In genomic region chr12:122669397-122670070, GRCh38 we compare ENCODE assay signal across 16 cellular contexts. TPM values are rescaled to one million over a fixed set of nuclear protein-coding genes. Genes with fewer than 3 reads are reported as not detected.
A peak's percentile ranks its signal among the peaks of the same experiment; 100 is the strongest.
DNase-seq lines count a peak whose midpoint lies in the region; ATAC-seq, FAIRE-seq and TF ChIP-seq lines count a peak whose summit lies in the region.
"Had no signal": no experiment of that assay in that cellular context is flagged by ENCODE, and none has a peak within 500 bp of the region (broad histone marks: within the 10 kb centered on the region; RNA-seq: fewer than 3 reads in every experiment).

No MANE protein-coding gene starts in this region.

- 0 out of 2 replicates have a peak overlapping the region, but pooled peaks have one; percentile 28 for H2AFZ ChIP-seq in GM23248
- no peak overlapping the region for H2AFZ ChIP-seq in GM23338

- no peaks in the 10 kb centered on the region for H4K20me1 ChIP-seq in GM23248 (ENCODE audit: insufficient read depth)
- H4K20me1 ChIP-seq in GM23338 (replicated peaks; ENCODE audit: insufficient read depth): no peaks in the 10 kb centered on the region; the same call in 1 of the 2 replicates

- H3K27me3 ChIP-seq in GM23248 (replicated peaks; ENCODE audit: insufficient read depth) (no peaks in the 10 kb centered on the region), RWPE2 (ENCODE audit: insufficient read depth, poor library complexity, severe bottlenecking) (no peaks in the 10 kb centered on the region), stomach (no peaks in the 10 kb centered on the region), small intestine (ENCODE audit: control insufficient read depth in 2 of 2, insufficient read depth in 2 of 2, low read length in 2 of 2) (peaks cover 0 to 2% of the 10 kb centered on the region in 2 donors), GM23338 (ENCODE audit: insufficient read depth) (no peaks in the 10 kb centered on the region)
- H3K27me3 ChIP-seq: right lobe of liver had no signal

- no peak for TF ChIP-seq EP300 in stomach (IDR thresholded peaks at IDR 0.05)

- peak overlapping the region; percentile 25; the same call in 1 of the 2 replicates for H3K27ac ChIP-seq in GM23248
- H3K27ac ChIP-seq in RWPE2 (ENCODE audit: poor library complexity, severe bottlenecking): peak overlapping the region; percentile 57
- H3K27ac ChIP-seq in stomach: no peak overlapping the region
- H3K27ac ChIP-seq in small intestine (ENCODE audit: low read depth in 1 of 2, low read length in 1 of 2): no peak overlapping the region
- H3K27ac ChIP-seq in GM23338 (ENCODE audit: low read depth): no peak overlapping the region
- H3K27ac ChIP-seq: epithelial cell of prostate, right lobe of liver had no signal

- ATAC-seq in RWPE2 (ENCODE audit: low read depth) (peak; percentile 74), GM18909 (IDR thresholded peaks at IDR 0.05; ENCODE audit: poor library complexity, unreplicated experiment) (no peak), GM23338 (no peak)
- ATAC-seq: right lobe of liver; stimulated activated naive CD8-positive, alpha-beta T cell treated with anti-CD3 and anti-CD28 coated beads, Interleukin-15, Interleukin-2, amounts not matched to agents 100 U/mL and 50 U/mL, for 24 hours; WTC11 had no signal

- in situ Hi-C loops in GM23248 (cut with MboI) (no loop called here), G401 (cut with HindIII; ENCODE audit: low sequenced_read_pairs) (no loop called here)

- no peaks in the 10 kb centered on the region for H3K36me3 ChIP-seq in GM23248 (ENCODE audit: low read depth)
- no peaks in the 10 kb centered on the region for H3K36me3 ChIP-seq in RWPE2 (ENCODE audit: low read depth)
- no peaks in the 10 kb centered on the region for H3K36me3 ChIP-seq in stomach
- H3K36me3 ChIP-seq in small intestine (ENCODE audit: control insufficient read depth in 2 of 2, insufficient read depth in 2 of 2, low read length in 2 of 2): no peaks in the 10 kb centered on the region
- H3K36me3 ChIP-seq in GM23338 (ENCODE audit: insufficient read depth): no peaks in the 10 kb centered on the region
- H3K36me3 ChIP-seq: right lobe of liver had no signal

- H3K4me3 ChIP-seq in GM23248 (peak overlapping the region; percentile 56), RWPE2 (ENCODE audit: severe bottlenecking) (no peak overlapping the region), fibroblast of mammary gland (ENCODE audit: control insufficient read depth, low read depth, low read length) (no peak overlapping the region), stomach (no peak overlapping the region), small intestine (ENCODE audit: low read depth in 1 of 2, low read length in 2 of 2) (no peak overlapping the region), GM23338 (no peak overlapping the region)
- H3K4me3 ChIP-seq: right lobe of liver had no signal

- no peaks in the 10 kb centered on the region for H3K36me3 Mint-ChIP-seq in GM23338 (ENCODE audit: low read depth)
- H3K36me3 Mint-ChIP-seq: activated naive CD4-positive, alpha-beta T cell treated with anti-CD3 and anti-CD28 coated beads, Interleukin-2, amount 50 U/mL, for 72 hours; WTC11 had no signal

- WGBS in GM23248 (ENCODE audit: low coverage in 1 of 2, low lambda C conversion rate in 2 of 2, missing lambda C conversion rate in 2 of 2), 2 experiments: 17 to 20% methylated on average over 5 of the region's 5 CpGs
- 51 to 62% (median 57%) methylated on average over 5 of the region's 5 CpGs for WGBS in stomach, 5 donors
- 61 to 66% (median 63%) methylated on average over 5 of the region's 5 CpGs for WGBS in small intestine, 3 donors

- intact Hi-C loops in stomach (cut with DNase I; ENCODE audit: low total_unique reads): no loop called here

- no peak overlapping the region for H3K4me3 Mint-ChIP-seq in GM23338
- H3K4me3 Mint-ChIP-seq: neural crest cell, WTC11 had no signal

- TF ChIP-seq POLR2A in stomach (IDR thresholded peaks at IDR 0.05): no peak

- H3K4me1 ChIP-seq in GM23248 (ENCODE audit: insufficient read depth) (peaks cover 11% of the 10 kb centered on the region), RWPE2 (ENCODE audit: insufficient read depth, poor library complexity, severe bottlenecking) (peaks cover 11% of the 10 kb centered on the region), stomach (peaks cover 0 to 5% (median 0%) of the 10 kb centered on the region in 4 donors), small intestine (ENCODE audit: control insufficient read depth in 2 of 2, insufficient read depth in 1 of 2, low read depth in 1 of 2, low read length in 1 of 2) (no peaks in the 10 kb centered on the region), GM23338 (ENCODE audit: insufficient read depth) (peaks cover 7% of the 10 kb centered on the region; the same call in 1 of the 2 replicates)
- H3K4me1 ChIP-seq: right lobe of liver had no signal

- H3K9me2 ChIP-seq in GM23248 (ENCODE audit: insufficient read depth): no peaks in the 10 kb centered on the region
- H3K9me2 ChIP-seq in GM23338 (ENCODE audit: insufficient read depth): no peaks in the 10 kb centered on the region

- H3K9me3 ChIP-seq in GM23248 (ENCODE audit: low read depth) (no peaks in the 10 kb centered on the region), RWPE2 (ENCODE audit: severe bottlenecking) (no peaks in the 10 kb centered on the region), stomach (no peaks in the 10 kb centered on the region), small intestine (ENCODE audit: control insufficient read depth, low read depth) (no peaks in the 10 kb centered on the region)
- H3K9me3 ChIP-seq: right lobe of liver had no signal

- peak overlapping the region; percentile 79 for H3K4me2 ChIP-seq in GM23248 (ENCODE audit: unreplicated experiment)
- no peak overlapping the region for H3K4me2 ChIP-seq in GM23338

- H3K27ac Mint-ChIP-seq in GM23338: no peak overlapping the region
- H3K27ac Mint-ChIP-seq: activated naive CD4-positive, alpha-beta T cell treated with anti-CD3 and anti-CD28 coated beads, Interleukin-2, amount 50 U/mL, for 72 hours; WTC11 had no signal

- peaks cover 6% of the 10 kb centered on the region for H3K4me1 Mint-ChIP-seq in GM23338

- H3K9me3 Mint-ChIP-seq in GM23338: no peaks in the 10 kb centered on the region
- H3K9me3 Mint-ChIP-seq: activated naive CD4-positive, alpha-beta T cell treated with anti-CD3 and anti-CD28 coated beads, Interleukin-2, amount 50 U/mL, for 72 hours; WTC11 had no signal

- H3F3A ChIP-seq in GM23248 (ENCODE audit: insufficient read depth) (peaks cover 15% of the 10 kb centered on the region), GM23338 (replicated peaks; ENCODE audit: low read depth) (no peaks in the 10 kb centered on the region)

- TF ChIP-seq CTCF in RWPE2 (IDR thresholded peaks at IDR 0.05; ENCODE audit: poor library complexity, severe bottlenecking): no peak
- no peak for TF ChIP-seq CTCF in fibroblast of mammary gland (conservative IDR thresholded peaks at IDR 0.05; ENCODE audit: control insufficient read depth, insufficient read depth, low read depth, low read length)
- TF ChIP-seq CTCF in stomach (IDR thresholded peaks at IDR 0.05): no peak
- TF ChIP-seq CTCF in GM23338 (conservative IDR thresholded peaks at IDR 0.05; ENCODE audit: low read depth in 2 of 2): no peak

- H3K27me3 Mint-ChIP-seq in GM23338 (ENCODE audit: insufficient read depth, low read depth, poor library complexity): peaks cover 4% of the 10 kb centered on the region

- H3K9ac ChIP-seq in GM23248: no peak overlapping the region

- H3K79me2 ChIP-seq in GM23248 (ENCODE audit: insufficient read depth) (no peaks in the 10 kb centered on the region), GM23338 (replicated peaks; ENCODE audit: insufficient read depth) (no peaks in the 10 kb centered on the region)

- DNase-seq in GM23248 (peak; percentile 75), RWPE2 (ENCODE audit: low spot score) (no peak), fibroblast of mammary gland (ENCODE audit: low read depth) (peak; percentile 94), stomach (peak; percentile 52), small intestine (no peak), GM23338 (ENCODE audit: low spot score) (no peak), G401 (ENCODE audit: low spot score) (no peak)
- DNase-seq: COR-L47; NCI-H1048; right lobe of liver; stimulated activated naive CD8-positive, alpha-beta T cell treated with anti-CD3 and anti-CD28 coated beads, Interleukin-15, Interleukin-2, amounts not matched to agents 100 U/mL and 50 U/mL, for 24 hours had no signal

- FAIRE-seq in small intestine (lab: Jason Lieb, UNC): no peak

TF ChIP-seq in GM23338, 12 proteins besides CTCF, POLR2A, EP300 and RAD21 (continues in another document):
- TF ChIP-seq ZNF331 (CRISPR knock-in tag; IDR thresholded peaks at IDR 0.05; ENCODE audit: low read depth): no peak

RNA-seq across cellular contexts. Expression of gene HCAR2, which starts 33.6 kb away (rescaled TPM):
- total RNA-seq in GM23248 (2014; rRNA removed; shearing (Covaris generic)): not detected in 2 replicates
- polyA plus RNA-seq in GM23248 (2016; fragmentation: Nextera tagmentation; extraction: Ambion mirVana) (not detected in 2 replicates), stomach (1 to 10 TPM; 2.6 to 8.2 (median 3.1) TPM), small intestine (under 1 TPM in 1 of 3 donors, not detected in 2; 0.52 TPM), GM23338 (2016; fragmentation: Nextera tagmentation; extraction: Ambion mirVana) (not detected in 2 replicates)
- under 1 TPM in 2 of 5 donors, not detected in 3; 0.18 to 0.58 TPM for total RNA-seq in stomach
- not detected in 2 replicates for total RNA-seq in GM23338 (2014; rRNA removed; shearing (Covaris generic))
- not detected in 2 replicates for total RNA-seq in G401 (2014; rRNA removed; shearing (Covaris generic))
- total RNA-seq: neural crest cell, WTC11 had no signal

RNA-seq across cellular contexts. Expression of gene HCAR3, which starts 47.1 kb away (rescaled TPM):
- not detected in 2 replicates for total RNA-seq in GM23248 (2014; rRNA removed; shearing (Covaris generic))
- polyA plus RNA-seq in GM23248 (2016; fragmentation: Nextera tagmentation; extraction: Ambion mirVana) (not detected in 2 replicates), stomach (1 to 10 TPM in 2 of 3 donors, not detected in 1; 1.2 to 8.3 TPM), small intestine (under 1 TPM in 2 of 3 donors, not detected in 1; 0.15 to 0.27 TPM), GM23338 (2016; fragmentation: Nextera tagmentation; extraction: Ambion mirVana) (not detected in 2 replicates)
- 1 to 10 TPM in 2 of 5 donors, under 1 TPM in 1, not detected in 2; 0.37 to 1.8 (median 1.8) TPM for total RNA-seq in stomach
- not detected in 2 replicates for total RNA-seq in GM23338 (2014; rRNA removed; shearing (Covaris generic))
- total RNA-seq in G401 (2014; rRNA removed; shearing (Covaris generic)): not detected in 2 replicates
- total RNA-seq: neural crest cell, WTC11 had no signal

Comparison
In these comparisons a context has a peak if more than half of its experiments do, and no peak if none do; other contexts are left out.
1. DNase-seq: peak in GM23248 (single experiment), fibroblast of mammary gland (single experiment) and stomach (single experiment); none in RWPE2 (single experiment), small intestine (single experiment), GM23338 (single experiment) and G401 (single experiment).
2. H3K27ac ChIP-seq: peak in GM23248 (single experiment) and RWPE2 (single experiment); none in stomach (0 of 5), small intestine (0 of 2) and GM23338 (single experiment).